Comparison of ENCODE assay signal across 1 cellular context in the genomic region with DNA sequence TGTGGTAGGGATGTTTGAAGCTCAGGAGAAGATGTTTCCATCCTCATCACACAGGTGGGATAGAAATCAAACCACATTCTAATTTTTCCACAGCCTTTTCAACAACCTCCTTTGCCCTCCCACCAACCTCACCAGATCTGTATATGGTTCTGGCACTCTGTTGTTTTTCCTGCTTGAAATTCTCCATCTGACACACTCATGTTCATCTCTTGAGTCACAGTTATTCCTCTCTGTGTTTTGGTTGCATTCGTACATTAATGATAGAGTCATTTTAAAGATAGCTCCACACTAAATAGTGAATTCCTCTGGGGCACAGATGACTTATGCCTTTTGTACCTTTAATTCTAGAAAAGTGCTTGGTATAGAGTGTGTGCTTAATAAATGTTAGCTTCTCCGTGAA.
TF ChIP-seq lines count a peak whose summit lies in the region.

No MANE protein-coding gene starts in this region.

TF ChIP-seq in SK-N-SH treated with all-trans-retinoic acid at 6 μM for 48 hours, 23 proteins besides CTCF, POLR2A, EP300 and RAD21 (continued from another document):
- TF ChIP-seq, protein P1, sequence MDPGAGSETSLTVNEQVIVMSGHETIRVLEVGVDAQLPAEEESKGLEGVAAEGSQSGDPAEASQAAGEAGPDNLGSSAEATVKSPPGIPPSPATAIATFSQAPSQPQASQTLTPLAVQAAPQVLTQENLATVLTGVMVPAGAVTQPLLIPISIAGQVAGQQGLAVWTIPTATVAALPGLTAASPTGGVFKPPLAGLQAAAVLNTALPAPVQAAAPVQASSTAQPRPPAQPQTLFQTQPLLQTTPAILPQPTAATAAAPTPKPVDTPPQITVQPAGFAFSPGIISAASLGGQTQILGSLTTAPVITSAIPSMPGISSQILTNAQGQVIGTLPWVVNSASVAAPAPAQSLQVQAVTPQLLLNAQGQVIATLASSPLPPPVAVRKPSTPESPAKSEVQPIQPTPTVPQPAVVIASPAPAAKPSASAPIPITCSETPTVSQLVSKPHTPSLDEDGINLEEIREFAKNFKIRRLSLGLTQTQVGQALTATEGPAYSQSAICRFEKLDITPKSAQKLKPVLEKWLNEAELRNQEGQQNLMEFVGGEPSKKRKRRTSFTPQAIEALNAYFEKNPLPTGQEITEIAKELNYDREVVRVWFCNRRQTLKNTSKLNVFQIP (CRISPR knock-in tag; IDR thresholded peaks at IDR 0.05; ENCODE audit: borderline replicate concordance, low read depth) = no peak
- TF ChIP-seq OSR1 (CRISPR knock-in tag; IDR thresholded peaks at IDR 0.05) (no peak), ZNF565 (CRISPR knock-in tag; conservative IDR thresholded peaks at IDR 0.05; ENCODE audit: low read depth) (no peak), GLIS3 (CRISPR knock-in tag; IDR thresholded peaks at IDR 0.05) (no peak)
